ENCODE assay signal across 1 cellular context in genomic region chr11:18013790-18014507, GRCh38.
TF ChIP-seq lines count a peak whose summit lies in the region.

No MANE protein-coding gene starts in this region.

TF ChIP-seq in GM23338, 12 proteins besides CTCF, POLR2A, EP300 and RAD21 (continued from another document):
- TF ChIP-seq ZNF462 (CRISPR knock-in tag; IDR thresholded peaks at IDR 0.05) = no peak
TF ChIP-seq in GM23338: peak in this region for 0.
